Comparison of ENCODE assay signal across 8 cellular contexts in genomic region chr15:81296673-81297072, GRCh38. TPM values are rescaled to one million over a fixed set of nuclear protein-coding genes. Genes with fewer than 3 reads are reported as not detected.
DNase-seq lines count a peak whose midpoint lies in the region; ATAC-seq and TF ChIP-seq lines count a peak whose summit lies in the region.

No MANE protein-coding gene starts in this region.

- CTCF ChIA-PET in CD8-positive, alpha-beta T cell (lab: Charles Lee): interaction anchor here (0.8 to 23.5 kb wide), 9 partner anchors 9 to 103 kb away, joined by 3 to 498 read pairs (median 10); partner anchors contain the start of gene STARD5

- peaks cover 52% of the 10 kb centered on the region for H3K36me3 Mint-ChIP-seq in CD8-positive, alpha-beta T cell
- no peaks in the 10 kb centered on the region for H3K36me3 Mint-ChIP-seq in type B pancreatic cell

- H3K4me1 ChIP-seq in CD8-positive, alpha-beta T cell (ENCODE audit: insufficient read depth, low read length): peaks cover 55% of the 10 kb centered on the region

- peak overlapping the region; percentile 98 for H3K27ac Mint-ChIP-seq in CD8-positive, alpha-beta T cell
- H3K27ac Mint-ChIP-seq in type B pancreatic cell: no peak overlapping the region

- H3K9me3 ChIP-seq in CD8-positive, alpha-beta T cell (ENCODE audit: low read length): no peaks in the 10 kb centered on the region

- peaks cover 22% of the 10 kb centered on the region for H3K36me3 ChIP-seq in CD8-positive, alpha-beta T cell (ENCODE audit: insufficient read depth, low read length)

- no peak for TF ChIP-seq EP300 in Ishikawa (IDR thresholded peaks at IDR 0.05; ENCODE audit: borderline replicate concordance)

- no peaks in the 10 kb centered on the region for H3K9me3 Mint-ChIP-seq in CD8-positive, alpha-beta T cell
- H3K9me3 Mint-ChIP-seq in type B pancreatic cell: no peaks in the 10 kb centered on the region

- H3K4me1 Mint-ChIP-seq in CD8-positive, alpha-beta T cell (ENCODE audit: low read depth): peaks cover 72% of the 10 kb centered on the region
- H3K4me1 Mint-ChIP-seq in type B pancreatic cell (ENCODE audit: unreplicated experiment): peaks cover 8% of the 10 kb centered on the region

- peak; percentile 46 for ATAC-seq in CD8-positive, alpha-beta T cell
- ATAC-seq in GM21367 (IDR thresholded peaks at IDR 0.05; ENCODE audit: unreplicated experiment) (peak; percentile 41), esophagus mucosa (peak; percentile 28)

- no peaks in the 10 kb centered on the region for H3K27me3 Mint-ChIP-seq in CD8-positive, alpha-beta T cell (ENCODE audit: low read depth)
- peaks cover 5% of the 10 kb centered on the region for H3K27me3 Mint-ChIP-seq in type B pancreatic cell

- H3K27me3 ChIP-seq in CD8-positive, alpha-beta T cell (ENCODE audit: insufficient read depth, low read length): no peaks in the 10 kb centered on the region

- no peak for TF ChIP-seq RAD21 in Ishikawa (IDR thresholded peaks at IDR 0.05; ENCODE audit: low read depth)

- H3K4me3 Mint-ChIP-seq in CD8-positive, alpha-beta T cell: peak overlapping the region; percentile 92
- H3K4me3 Mint-ChIP-seq in type B pancreatic cell: no peak overlapping the region

- intact Hi-C loops in CD8-positive, alpha-beta T cell (cut with DNase I, micrococcal nuclease): loop anchor here (1.0 to 10.0 kb wide), 9 partner anchors 8 to 1691 kb away; partner anchors contain the start of genes MEX3B (in 2 of the 2), RAMAC (in 1 of the 2), STARD5 (in 1 of the 2) and TLNRD1 (in 1 of the 2)

- peak overlapping the region; percentile 88 for H3K4me3 ChIP-seq in CD8-positive, alpha-beta T cell (ENCODE audit: low read depth, low read length)

- H3K27ac ChIP-seq in CD8-positive, alpha-beta T cell (ENCODE audit: low read depth, low read length): peak overlapping the region; percentile 84

- POLR2A ChIA-PET in CD8-positive, alpha-beta T cell (lab: Charles Lee): interaction anchor here (0.7 to 14.4 kb wide), 10 partner anchors 9 to 31 kb away, joined by 3 to 330 read pairs (median 6); partner anchors contain the start of gene STARD5

- DNase-seq in CD8-positive, alpha-beta T cell: peak; percentile 50 to 87 (median 71)
- DNase-seq in activated CD4-positive, alpha-beta T cell treated with anti-CD3 and anti-CD28 coated beads, Interleukin-2, amount 50 U/mL, for 4 hours: peak; percentile 34 to 42
- DNase-seq in stimulated activated CD4-positive, alpha-beta T cell treated with anti-CD3 and anti-CD28 coated beads, Interleukin-2, amount 100 ng/mL, for 4 hours (ENCODE audit: low read depth): peak; percentile 47
- no peak for DNase-seq in type B pancreatic cell (ENCODE audit: extremely low spot score, unreplicated experiment)
- no peak for DNase-seq in NCI-H1092 (lab: John Stamatoyannopoulos, UW)

- TF ChIP-seq CTCF in CD8-positive, alpha-beta T cell (IDR thresholded peaks at IDR 0.05): no peak
- no peak for TF ChIP-seq CTCF in type B pancreatic cell (conservative IDR thresholded peaks at IDR 0.05)

TF ChIP-seq in Ishikawa, 13 proteins besides CTCF, POLR2A, EP300 and RAD21:
- TF ChIP-seq FOXM1 (IDR thresholded peaks at IDR 0.05; ENCODE audit: borderline replicate concordance, low read depth): no peak
- 0 out of 2 replicates have a peak, but pooled peaks have one; percentile 8 for TF ChIP-seq MAX (IDR thresholded peaks at IDR 0.05)

RNA-seq across cellular contexts. Expression of gene STARD5, which starts 27.3 kb away (rescaled TPM):
- 10 to 100 TPM; 13.6 to 14.3 TPM for total RNA-seq in CD8-positive, alpha-beta T cell
- total RNA-seq in esophagus mucosa: 17.1 TPM
- total RNA-seq in type B pancreatic cell (ENCODE audit: low replicate concordance): 7.8 and 15.1 TPM in 2 replicates

Comparison
In these comparisons a context has a peak if more than half of its experiments do, and no peak if none do; other contexts are left out.
1. DNase-seq: peak in CD8-positive, alpha-beta T cell (7 of 7), activated CD4-positive, alpha-beta T cell treated with anti-CD3 and anti-CD28 coated beads, Interleukin-2, amount 50 U/mL, for 4 hours (2 of 2) and stimulated activated CD4-positive, alpha-beta T cell treated with anti-CD3 and anti-CD28 coated beads, Interleukin-2, amount 100 ng/mL, for 4 hours (single experiment); none in type B pancreatic cell (single experiment) and NCI-H1092 (single experiment).
2. Peak in every context shown above with its lines, with median percentiles within 50 percentile points of each other: ATAC-seq.